Comparison of ENCODE assay signal across 21 cellular contexts in the genomic region with DNA sequence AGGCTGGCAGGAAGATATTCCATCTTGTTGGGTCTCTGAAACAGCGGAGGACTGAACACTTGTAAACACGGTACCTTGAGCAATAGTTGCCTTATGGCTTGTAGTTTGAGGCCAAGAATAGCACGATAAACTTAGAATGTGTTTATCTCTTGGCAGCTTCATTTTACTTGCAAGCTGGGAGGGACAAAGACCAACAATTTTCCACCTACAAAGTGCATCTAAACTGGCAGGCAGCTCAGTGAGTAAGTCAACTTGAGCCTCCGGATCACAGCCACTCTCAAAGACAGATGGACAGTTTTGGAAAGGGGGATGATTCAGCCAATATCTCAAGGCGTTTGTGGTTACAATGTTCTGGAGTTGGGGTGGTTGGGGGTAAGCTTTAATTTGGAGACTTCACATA.
A peak's percentile ranks its signal among the peaks of the same experiment; 100 is the strongest.
DNase-seq lines count a peak whose midpoint lies in the region; ATAC-seq, FAIRE-seq and TF ChIP-seq lines count a peak whose summit lies in the region.
"Had no signal": no experiment of that assay in that cellular context is flagged by ENCODE, and none has a peak within 500 bp of the region (broad histone marks: within the 10 kb centered on the region; RNA-seq: fewer than 3 reads in every experiment).

No MANE protein-coding gene starts in this region.

- intact Hi-C loops in Right ventricle myocardium superior (cut with DNase I) (no loop called here), pancreas (cut with DNase I) (no loop called here)

- peaks cover 18% of the 10 kb centered on the region for H3K4me1 Mint-ChIP-seq in astrocyte (ENCODE audit: low read depth, unreplicated experiment)
- no peaks in the 10 kb centered on the region for H3K4me1 Mint-ChIP-seq in activated T-cell treated with anti-CD3 and anti-CD28 coated beads, Interleukin-2, amount 50 U/mL, for 24 hours (ENCODE audit: low read depth)
- H3K4me1 Mint-ChIP-seq: CD8-positive, alpha-beta memory T cell; IgD-negative memory B cell had no signal

- in situ Hi-C loops in GM23248 (cut with MboI), result no loop called here

- peak overlapping the region; percentile 12 for H3K27ac Mint-ChIP-seq in astrocyte (ENCODE audit: unreplicated experiment)
- no peak overlapping the region for H3K27ac Mint-ChIP-seq in activated T-cell treated with anti-CD3 and anti-CD28 coated beads, Interleukin-2, amount 50 U/mL, for 24 hours
- H3K27ac Mint-ChIP-seq: CD8-positive, alpha-beta memory T cell; IgD-negative memory B cell had no signal

- H3K27me3 ChIP-seq in GM23248 (replicated peaks; ENCODE audit: insufficient read depth) (no peaks in the 10 kb centered on the region), astrocyte (ENCODE audit: insufficient read depth, low read length) (no peaks in the 10 kb centered on the region), pancreas (no peaks in the 10 kb centered on the region)
- H3K27me3 ChIP-seq: adrenal gland, neutrophil, sigmoid colon had no signal

- no peaks in the 10 kb centered on the region for H3K36me3 Mint-ChIP-seq in astrocyte (ENCODE audit: low read depth, unreplicated experiment)
- no peaks in the 10 kb centered on the region for H3K36me3 Mint-ChIP-seq in activated T-cell treated with anti-CD3 and anti-CD28 coated beads, Interleukin-2, amount 50 U/mL, for 24 hours (ENCODE audit: low read depth)
- H3K36me3 Mint-ChIP-seq: CD8-positive, alpha-beta memory T cell; IgD-negative memory B cell had no signal

- H2AFZ ChIP-seq in GM23248, result no peak overlapping the region
- H2AFZ ChIP-seq in astrocyte (ENCODE audit: low read depth, low read length), result no peak overlapping the region

- peak; percentile 9 for DNase-seq in GM23248
- peak; percentile 95 for DNase-seq in astrocyte (ENCODE audit: low read depth)
- no peak for DNase-seq in Right ventricle myocardium superior
- DNase-seq in pancreas, result no peak
- DNase-seq in pons (ENCODE audit: low spot score), result no peak
- DNase-seq in activated T-cell treated with anti-CD3 and anti-CD28 coated beads, Interleukin-2, amount 50 U/mL, for 24 hours, result no peak
- DNase-seq: activated CD4-positive, CD25-positive, alpha-beta regulatory T cell; adrenal gland; CD8-positive, alpha-beta memory T cell; DND-41; H7; left colon; NCI-H2029 treated with DMSO at 0.1 percent for 48 hours; NCI-H526 treated with DMSO at 0.1 percent for 48 hours; sigmoid colon; stimulated activated CD4-positive, alpha-beta T cell treated with anti-CD3 and anti-CD28 coated beads, Interleukin-4, amount 100 ng/mL, for 1 hour had no signal

- no peaks in the 10 kb centered on the region for H3K9me3 Mint-ChIP-seq in astrocyte (ENCODE audit: unreplicated experiment)
- H3K9me3 Mint-ChIP-seq in activated T-cell treated with anti-CD3 and anti-CD28 coated beads, Interleukin-2, amount 50 U/mL, for 24 hours, result peaks cover 4% of the 10 kb centered on the region
- H3K9me3 Mint-ChIP-seq: IgD-negative memory B cell had no signal

- H3K4me2 ChIP-seq in GM23248 (ENCODE audit: unreplicated experiment) (no peak overlapping the region), astrocyte (ENCODE audit: low read length) (peak overlapping the region; percentile 16)

- no peak overlapping the region for H3K4me3 ChIP-seq in GM23248
- no peak overlapping the region for H3K4me3 ChIP-seq in astrocyte (ENCODE audit: insufficient read depth, low read depth, low read length)
- H3K4me3 ChIP-seq in pancreas, result peak overlapping the region in 2 of 4 donors; percentile 3 to 9
- H3K4me3 ChIP-seq: adrenal gland, sigmoid colon had no signal

- H3K27ac ChIP-seq in GM23248, result no peak overlapping the region
- H3K27ac ChIP-seq in astrocyte (ENCODE audit: low read depth, low read length), result no peak overlapping the region
- H3K27ac ChIP-seq in pancreas, result peak overlapping the region in 1 of 4 donors; percentile 13
- H3K27ac ChIP-seq: adrenal gland, neutrophil, sigmoid colon had no signal

- H4K20me1 ChIP-seq in GM23248 (ENCODE audit: insufficient read depth) (no peaks in the 10 kb centered on the region), astrocyte (ENCODE audit: insufficient read depth, low read length) (no peaks in the 10 kb centered on the region)

- H3K79me2 ChIP-seq in GM23248 (ENCODE audit: insufficient read depth) (no peaks in the 10 kb centered on the region), astrocyte (ENCODE audit: insufficient read depth, low read length) (no peaks in the 10 kb centered on the region)

- H3K9ac ChIP-seq in GM23248, result no peak overlapping the region
- H3K9ac ChIP-seq in astrocyte (ENCODE audit: low read length), result no peak overlapping the region

- 50 to 54% methylated on average over 5 of the region's 5 CpGs for WGBS in GM23248 (ENCODE audit: low coverage in 1 of 2, low lambda C conversion rate in 2 of 2, missing lambda C conversion rate in 2 of 2), 2 experiments
- WGBS in pancreas, 2 donors, result 32 to 37% methylated on average over 5 of the region's 5 CpGs

- no peaks in the 10 kb centered on the region for H3K36me3 ChIP-seq in GM23248 (ENCODE audit: low read depth)
- no peaks in the 10 kb centered on the region for H3K36me3 ChIP-seq in astrocyte (ENCODE audit: insufficient read depth, low read length)
- no peaks in the 10 kb centered on the region for H3K36me3 ChIP-seq in pancreas
- H3K36me3 ChIP-seq: adrenal gland, neutrophil, sigmoid colon had no signal

- no peak for TF ChIP-seq CTCF in astrocyte (IDR thresholded peaks at IDR 0.05; ENCODE audit: insufficient read depth, low read depth, low read length)
- no peak for TF ChIP-seq CTCF in pancreas (IDR thresholded peaks at IDR 0.05)

- H3F3A ChIP-seq in GM23248 (ENCODE audit: insufficient read depth), result no peaks in the 10 kb centered on the region

- no peaks in the 10 kb centered on the region for H3K9me2 ChIP-seq in GM23248 (ENCODE audit: insufficient read depth)

- peak; percentile 91 for ATAC-seq in Right ventricle myocardium superior (ENCODE audit: poor library complexity)
- ATAC-seq in pancreas, result peak; percentile 62 to 85 (median 80)
- ATAC-seq in HG02588 (IDR thresholded peaks at IDR 0.05; ENCODE audit: unreplicated experiment), result no peak
- ATAC-seq in GM18511 (IDR thresholded peaks at IDR 0.05; ENCODE audit: unreplicated experiment), result no peak
- ATAC-seq: left colon had no signal

- no peaks in the 10 kb centered on the region for H3K27me3 Mint-ChIP-seq in astrocyte (ENCODE audit: low read depth, unreplicated experiment)
- H3K27me3 Mint-ChIP-seq in activated T-cell treated with anti-CD3 and anti-CD28 coated beads, Interleukin-2, amount 50 U/mL, for 24 hours, result no peaks in the 10 kb centered on the region
- H3K27me3 Mint-ChIP-seq: CD8-positive, alpha-beta memory T cell had no signal

- FAIRE-seq in astrocyte (lab: Jason Lieb, UNC) (no peak), pancreas (lab: Jason Lieb, UNC) (no peak)
- FAIRE-seq: frontal cortex had no signal

- no peak overlapping the region for H3K4me3 Mint-ChIP-seq in astrocyte (ENCODE audit: unreplicated experiment)
- no peak overlapping the region for H3K4me3 Mint-ChIP-seq in activated T-cell treated with anti-CD3 and anti-CD28 coated beads, Interleukin-2, amount 50 U/mL, for 24 hours
- H3K4me3 Mint-ChIP-seq: CD8-positive, alpha-beta memory T cell; IgD-negative memory B cell had no signal

- H3K4me1 ChIP-seq in GM23248 (ENCODE audit: insufficient read depth) (no peaks in the 10 kb centered on the region), astrocyte (ENCODE audit: insufficient read depth, low read length) (no peaks in the 10 kb centered on the region), pancreas (peaks cover 0 to 3% (median 0%) of the 10 kb centered on the region in 3 donors)
- H3K4me1 ChIP-seq: adrenal gland had no signal

- H3K9me3 ChIP-seq in GM23248 (ENCODE audit: low read depth) (no peaks in the 10 kb centered on the region), astrocyte (ENCODE audit: insufficient read depth, low read depth, low read length) (no peaks in the 10 kb centered on the region), pancreas (no peaks in the 10 kb centered on the region)
- H3K9me3 ChIP-seq: adrenal gland, neutrophil, sigmoid colon had no signal

Comparison
In these comparisons a context has a peak if more than half of its experiments do, and no peak if none do; other contexts are left out.
1. DNase-seq: peak in GM23248 (single experiment) and astrocyte (single experiment); none in Right ventricle myocardium superior (single experiment), pancreas (0 of 6), pons (single experiment) and activated T-cell treated with anti-CD3 and anti-CD28 coated beads, Interleukin-2, amount 50 U/mL, for 24 hours (single experiment).
2. ATAC-seq: peak in Right ventricle myocardium superior (single experiment) and pancreas (4 of 4); none in HG02588 (single experiment) and GM18511 (single experiment).